Comparison of ENCODE assay signal across 8 cellular contexts in the genomic region with DNA sequence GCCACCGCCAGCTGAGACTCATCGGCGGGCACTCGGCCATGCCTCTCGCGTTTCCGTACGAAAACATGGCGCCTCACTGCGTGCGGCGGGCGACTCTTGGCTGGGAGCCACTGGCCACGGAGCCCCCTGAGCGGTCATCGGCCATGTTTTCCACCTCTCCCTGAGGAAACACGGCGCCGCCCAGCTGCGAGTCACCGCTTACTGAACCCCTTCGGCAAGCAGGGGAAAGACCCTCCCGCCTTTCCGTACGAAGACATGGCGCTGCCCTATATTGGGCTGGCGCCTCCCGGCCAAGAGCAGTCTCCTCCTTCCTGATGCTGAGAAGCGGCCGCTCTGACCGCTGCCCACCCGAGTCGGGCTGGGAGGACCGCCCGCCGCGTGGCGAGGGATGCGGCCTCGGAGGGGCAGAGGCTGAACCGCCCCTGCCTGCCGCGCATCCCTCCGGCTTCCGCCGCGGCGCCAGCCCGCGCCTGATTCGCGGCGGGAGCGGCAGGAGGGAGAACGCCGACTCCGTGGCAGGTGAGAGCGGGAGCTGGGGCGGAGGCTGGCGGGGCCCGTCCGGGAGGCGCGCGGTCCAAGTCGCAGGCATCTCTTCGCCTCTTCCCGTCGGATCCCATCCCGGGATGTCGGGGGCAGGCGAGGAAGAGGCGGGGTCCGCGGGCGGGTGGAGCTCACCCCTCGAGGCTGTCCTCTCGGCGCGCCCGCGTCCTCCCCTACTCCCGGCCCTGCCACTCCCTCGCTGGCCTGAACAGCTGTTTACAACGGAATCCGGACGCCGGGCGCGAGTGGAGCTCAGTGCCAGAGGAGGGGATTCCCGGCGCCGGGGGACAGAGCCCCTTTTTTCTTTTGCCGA. TPM values are rescaled to one million over a fixed set of nuclear protein-coding genes. Genes with fewer than 3 reads are reported as not detected.
DNase-seq lines count a peak whose midpoint lies in the region; ATAC-seq and TF ChIP-seq lines count a peak whose summit lies in the region.

A gene with protein sequence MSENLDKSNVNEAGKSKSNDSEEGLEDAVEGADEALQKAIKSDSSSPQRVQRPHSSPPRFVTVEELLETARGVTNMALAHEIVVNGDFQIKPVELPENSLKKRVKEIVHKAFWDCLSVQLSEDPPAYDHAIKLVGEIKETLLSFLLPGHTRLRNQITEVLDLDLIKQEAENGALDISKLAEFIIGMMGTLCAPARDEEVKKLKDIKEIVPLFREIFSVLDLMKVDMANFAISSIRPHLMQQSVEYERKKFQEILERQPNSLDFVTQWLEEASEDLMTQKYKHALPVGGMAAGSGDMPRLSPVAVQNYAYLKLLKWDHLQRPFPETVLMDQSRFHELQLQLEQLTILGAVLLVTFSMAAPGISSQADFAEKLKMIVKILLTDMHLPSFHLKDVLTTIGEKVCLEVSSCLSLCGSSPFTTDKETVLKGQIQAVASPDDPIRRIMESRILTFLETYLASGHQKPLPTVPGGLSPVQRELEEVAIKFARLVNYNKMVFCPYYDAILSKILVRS (plus strand): TSS at position 299 of the 853 bp plus-strand sequence. CDS start 4,202 bp downstream, outside the sequence.

- H3K36me3 ChIP-seq in cardiac muscle cell (no peaks in the 10 kb centered on the region), parathyroid adenoma (ENCODE audit: control insufficient read depth, insufficient read depth, low read length) (no peaks in the 10 kb centered on the region), tibial nerve (peaks cover 0 to 13% (median 0%) of the 10 kb centered on the region in 3 donors)

- peak within 1 kb of the TSS; percentile 86 for H2AFZ ChIP-seq in parathyroid adenoma

- H3K4me2 ChIP-seq in parathyroid adenoma (ENCODE audit: low read length) = peak within 1 kb of the TSS; percentile 60

- TF ChIP-seq POLR2A in tibial nerve (IDR thresholded peaks at IDR 0.05) = peak; percentile 62 to 75

- H3K27ac ChIP-seq in cardiac muscle cell (peak within 1 kb of the TSS; percentile 98), parathyroid adenoma (peak within 1 kb of the TSS; percentile 96), tibial nerve (peak within 1 kb of the TSS; percentile 90 to 98 (median 98))

- ATAC-seq in HG02623 (IDR thresholded peaks at IDR 0.05; ENCODE audit: unreplicated experiment) = peak; percentile 71

- 1% methylated on average over 66 to 80 of the region's 94 CpGs for WGBS in tibial nerve, 2 donors

- no peak for TF ChIP-seq CTCF in GM12875 (IDR thresholded peaks at IDR 0.05; ENCODE audit: borderline replicate concordance, insufficient read depth, low read depth, low read length)
- no peak for TF ChIP-seq CTCF in cardiac muscle cell (IDR thresholded peaks at IDR 0.05; ENCODE audit: low read depth, low read length)
- TF ChIP-seq CTCF in parathyroid adenoma (IDR thresholded peaks at IDR 0.05) = no peak
- peak in 2 of 5 experiments; percentile 18 to 35 for TF ChIP-seq CTCF in tibial nerve (IDR thresholded peaks at IDR 0.05)

- peak; percentile 16 to 83 for TF ChIP-seq EP300 in tibial nerve (IDR thresholded peaks at IDR 0.05)

- H3K4me1 ChIP-seq in cardiac muscle cell (ENCODE audit: low read depth) = peaks cover 4% of the 10 kb centered on the region
- peaks cover 2% of the 10 kb centered on the region for H3K4me1 ChIP-seq in parathyroid adenoma
- peaks cover 3 to 35% (median 16%) of the 10 kb centered on the region in 4 donors for H3K4me1 ChIP-seq in tibial nerve

- H3K79me2 ChIP-seq in parathyroid adenoma = no peaks in the 10 kb centered on the region

- H3K9me3 ChIP-seq in cardiac muscle cell (ENCODE audit: low read depth) (no peaks in the 10 kb centered on the region), parathyroid adenoma (ENCODE audit: control insufficient read depth, low read length) (no peaks in the 10 kb centered on the region), tibial nerve (no peaks in the 10 kb centered on the region)

- H3K27me3 ChIP-seq in cardiac muscle cell (no peaks in the 10 kb centered on the region), parathyroid adenoma (ENCODE audit: control insufficient read depth, insufficient read depth, low read length) (no peaks in the 10 kb centered on the region), tibial nerve (no peaks in the 10 kb centered on the region)

- DNase-seq in NCI-H1092 (lab: John Stamatoyannopoulos, UW) (peak; percentile 91), SW 1271 (lab: John Stamatoyannopoulos, UW) (peak; percentile 93 to 95), cardiac muscle cell (ENCODE audit: low read depth in 1 of 2, low spot score in 1 of 2) (peak; percentile 95 to 97), tibial nerve (ENCODE audit: low spot score in 2 of 2) (peak; percentile 78 to 88)
- DNase-seq in activated naive CD8-positive, alpha-beta T cell treated with anti-CD3 and anti-CD28 coated beads, Interleukin-2, amount 50 U/mL, for 16 hours (ENCODE audit: low read depth, low spot score) = peak; percentile 55

- peak within 1 kb of the TSS; percentile 80 for H3K9ac ChIP-seq in parathyroid adenoma

- peak within 1 kb of the TSS; percentile 84 for H3K4me3 ChIP-seq in GM12875 (ENCODE audit: low read depth, low read length)
- H3K4me3 ChIP-seq in cardiac muscle cell = peak within 1 kb of the TSS; percentile 75
- H3K4me3 ChIP-seq in parathyroid adenoma (ENCODE audit: low read depth, low read length) = peak within 1 kb of the TSS; percentile 83
- peak within 1 kb of the TSS; percentile 72 to 95 (median 86) for H3K4me3 ChIP-seq in tibial nerve

RNA-seq across cellular contexts. Expression of the gene that starts here (rescaled TPM):
- total RNA-seq in cardiac muscle cell = 14.7 and 29.5 TPM in 2 replicates
- 7.4 and 7.7 TPM in 2 replicates for polyA plus RNA-seq in cardiac muscle cell
- total RNA-seq in tibial nerve = 100 to 1,000 TPM in 1 of 4 donors, 10 to 100 TPM in 3; 45.9 to 122 (median 61.8) TPM

Comparison
In these comparisons a context has a peak if more than half of its experiments do, and no peak if none do; other contexts are left out.
1. Peak in every context shown above with its lines: DNase-seq, ATAC-seq, H3K4me3 ChIP-seq and H3K27ac ChIP-seq.